ENCODE assay signal across 13 cellular contexts in the genomic region with DNA sequence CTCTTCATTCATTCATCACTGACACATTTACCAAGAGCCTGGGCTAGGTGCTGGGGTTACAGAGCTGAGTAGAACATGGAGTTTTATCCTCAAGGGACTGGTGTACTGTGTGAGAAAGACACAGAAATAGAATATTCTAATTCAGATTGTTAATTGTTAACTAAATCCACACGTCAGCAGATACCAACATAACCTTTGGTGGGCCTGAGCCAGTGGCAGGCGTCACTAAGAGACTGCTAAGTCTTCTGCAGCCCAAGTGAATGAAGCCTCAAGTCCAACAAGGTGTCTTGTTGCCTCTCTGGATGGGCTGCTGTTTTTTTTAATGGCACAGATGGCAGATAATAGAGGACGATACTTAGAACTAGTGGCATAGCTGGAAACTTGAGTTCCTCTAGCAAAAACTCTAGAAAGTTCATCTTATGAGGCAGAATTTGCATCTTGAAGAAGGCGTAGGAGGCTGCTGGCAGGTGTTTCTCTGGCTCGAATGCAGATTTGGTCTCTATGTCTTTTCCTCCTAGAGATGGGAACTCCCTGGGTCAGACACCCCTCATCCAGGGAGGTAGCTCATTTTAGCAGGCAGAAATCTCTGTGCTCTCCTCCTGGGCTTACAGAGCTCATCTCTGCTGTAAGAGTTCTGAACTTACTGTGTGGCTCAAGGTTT.
A peak's percentile ranks its signal among the peaks of the same experiment; 100 is the strongest.
DNase-seq lines count a peak whose midpoint lies in the region; ATAC-seq and TF ChIP-seq lines count a peak whose summit lies in the region.
"Had no signal": no experiment of that assay in that cellular context is flagged by ENCODE, and none has a peak within 500 bp of the region (broad histone marks: within the 10 kb centered on the region; RNA-seq: fewer than 3 reads in every experiment).

No MANE protein-coding gene starts in this region.

- H3K4me3 Mint-ChIP-seq in GM23338, result no peak overlapping the region
- H3K4me3 Mint-ChIP-seq: activated naive CD8-positive, alpha-beta T cell treated with anti-CD3 and anti-CD28 coated beads, Interleukin-2, amount 10 ng/mL, durations not matched to agents 7 days and 5 days; T-helper 1 cell treated with Interleukin-12 subunit alpha and Interleukin-12 subunit beta and Interleukin-4 antibody, amounts not matched to agents 30 μg/mL and 1 μg/mL, for 36 hours had no signal

- no peaks in the 10 kb centered on the region for H3K36me3 ChIP-seq in GM23338 (ENCODE audit: insufficient read depth)

- peak; percentile 13 for DNase-seq in GM12865 (ENCODE audit: low read depth)
- no peak for DNase-seq in GM23338 (ENCODE audit: low spot score)
- DNase-seq in NCI-H146 (lab: John Stamatoyannopoulos, UW), result no peak
- DNase-seq: activated naive CD8-positive, alpha-beta T cell treated with anti-CD3 and anti-CD28 coated beads, Interleukin-2, amount 10 ng/mL, durations not matched to agents 7 days and 5 days; DMS79 treated with DMSO at 0.1 percent for 48 hours had no signal

- H3K36me3 Mint-ChIP-seq in GM23338 (ENCODE audit: low read depth), result no peaks in the 10 kb centered on the region
- H3K36me3 Mint-ChIP-seq: activated naive CD8-positive, alpha-beta T cell treated with anti-CD3 and anti-CD28 coated beads, Interleukin-2, amount 10 ng/mL, durations not matched to agents 7 days and 5 days had no signal

- no peaks in the 10 kb centered on the region; the same call in 1 of the 2 replicates for H3K4me1 ChIP-seq in GM23338 (ENCODE audit: insufficient read depth)

- TF ChIP-seq CTCF in GM12865 (IDR thresholded peaks at IDR 0.05; ENCODE audit: insufficient read depth, low read depth, low read length, missing control alignments) (no peak), GM23338 (conservative IDR thresholded peaks at IDR 0.05; ENCODE audit: low read depth in 2 of 2) (no peak)

- no peaks in the 10 kb centered on the region for H3K27me3 ChIP-seq in GM23338 (ENCODE audit: insufficient read depth)

- no peak overlapping the region for H3K4me2 ChIP-seq in GM23338

- H3K4me1 Mint-ChIP-seq in GM23338, result peaks cover 12% of the 10 kb centered on the region

- no peaks in the 10 kb centered on the region for H4K20me1 ChIP-seq in GM23338 (replicated peaks; ENCODE audit: insufficient read depth)

- ATAC-seq in GM19372 (IDR thresholded peaks at IDR 0.05; ENCODE audit: low read depth, unreplicated experiment) (peak; percentile 77), HG02798 (IDR thresholded peaks at IDR 0.05; ENCODE audit: poor library complexity, unreplicated experiment) (peak; percentile 73), HG03520 (IDR thresholded peaks at IDR 0.05; ENCODE audit: unreplicated experiment) (peak; percentile 63), HG03565 (IDR thresholded peaks at IDR 0.05; ENCODE audit: unreplicated experiment) (no peak), GM23338 (no peak), HG02623 (IDR thresholded peaks at IDR 0.05; ENCODE audit: unreplicated experiment) (no peak)

- peaks cover 11% of the 10 kb centered on the region for H3K27me3 Mint-ChIP-seq in GM23338 (ENCODE audit: insufficient read depth, low read depth, poor library complexity)

- H3K79me2 ChIP-seq in GM23338 (replicated peaks; ENCODE audit: insufficient read depth), result no peaks in the 10 kb centered on the region

- H3K9me2 ChIP-seq in GM23338 (ENCODE audit: insufficient read depth), result no peaks in the 10 kb centered on the region

- H3K9me3 Mint-ChIP-seq in GM23338, result no peaks in the 10 kb centered on the region; the same call in 1 of the 3 replicates
- H3K9me3 Mint-ChIP-seq: T-helper 1 cell treated with Interleukin-12 subunit alpha and Interleukin-12 subunit beta and Interleukin-4 antibody, amounts not matched to agents 30 μg/mL and 1 μg/mL, for 36 hours had no signal

- H3K27ac ChIP-seq in GM23338 (ENCODE audit: low read depth), result no peak overlapping the region
- H3K27ac ChIP-seq: epithelial cell of prostate, HL-60 had no signal

- H3K27ac Mint-ChIP-seq in GM23338, result no peak overlapping the region
- H3K27ac Mint-ChIP-seq: activated naive CD8-positive, alpha-beta T cell treated with anti-CD3 and anti-CD28 coated beads, Interleukin-2, amount 10 ng/mL, durations not matched to agents 7 days and 5 days; T-helper 1 cell treated with Interleukin-12 subunit alpha and Interleukin-12 subunit beta and Interleukin-4 antibody, amounts not matched to agents 30 μg/mL and 1 μg/mL, for 36 hours had no signal

- H3K4me3 ChIP-seq in GM12865 (ENCODE audit: low read depth, low read length) (no peak overlapping the region), GM23338 (no peak overlapping the region)

- H2AFZ ChIP-seq in GM23338, result no peak overlapping the region

- H3F3A ChIP-seq in GM23338 (replicated peaks; ENCODE audit: low read depth), result no peaks in the 10 kb centered on the region

TF ChIP-seq in GM23338, 12 proteins besides CTCF, POLR2A, EP300 and RAD21:
- TF ChIP-seq POLR2AphosphoS5 (IDR thresholded peaks at IDR 0.05; ENCODE audit: low read depth) (no peak), EZH2 (IDR thresholded peaks at IDR 0.05; ENCODE audit: low read depth, unreplicated experiment) (no peak)

Comparison
In these comparisons a context has a peak if more than half of its experiments do, and no peak if none do; other contexts are left out.
1. ATAC-seq: peak in GM19372 (single experiment), HG02798 (single experiment) and HG03520 (single experiment); none in HG03565 (single experiment), GM23338 (single experiment) and HG02623 (single experiment).